22 cellular contexts compared by ENCODE assay signal in the genomic region with DNA sequence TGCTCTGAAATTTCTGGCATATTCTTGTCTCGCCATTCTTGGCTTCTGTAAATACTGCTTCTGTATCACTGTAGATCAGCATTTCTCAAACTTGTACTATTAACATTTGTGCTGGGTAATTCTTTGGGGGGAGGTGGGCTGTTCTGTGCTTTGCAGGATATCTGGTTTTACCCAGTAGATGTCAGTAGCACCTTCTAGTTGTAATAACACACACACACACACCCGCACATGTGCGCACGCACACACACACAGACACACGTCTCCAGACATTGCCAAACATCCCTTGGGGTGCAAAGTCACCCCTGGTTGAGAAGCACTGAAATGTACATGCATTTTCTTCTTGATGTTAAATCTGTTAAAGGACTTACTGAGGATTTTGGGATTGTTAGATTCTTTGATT.
DNase-seq lines count a peak whose midpoint lies in the region; TF ChIP-seq lines count a peak whose summit lies in the region.
"Had no signal": no experiment of that assay in that cellular context is flagged by ENCODE, and none has a peak within 500 bp of the region (broad histone marks: within the 10 kb centered on the region; RNA-seq: fewer than 3 reads in every experiment).

No MANE protein-coding gene starts in this region.

- no peak overlapping the region for H3K9ac ChIP-seq in mesenchymal stem cell (ENCODE audit: low read length)

- no peak overlapping the region for H3K18ac ChIP-seq in mesenchymal stem cell (ENCODE audit: low read depth in 1 of 2, low read length in 2 of 2)

- no peaks in the 10 kb centered on the region for H3K79me1 ChIP-seq in mesenchymal stem cell (replicated peaks; ENCODE audit: low read length, poor library complexity, severe bottlenecking)

- WGBS in mesenchymal stem cell = 71% methylated on average over 4 of the region's 5 CpGs

- no peak overlapping the region for H2AK5ac ChIP-seq in mesenchymal stem cell (ENCODE audit: low read length, severe bottlenecking)

- no peaks in the 10 kb centered on the region for H3K9me3 ChIP-seq in mesenchymal stem cell (ENCODE audit: control insufficient read depth, low read length)
- H3K9me3 ChIP-seq: HAP-1, tibial nerve had no signal

- H3K36me3 ChIP-seq in mesenchymal stem cell (ENCODE audit: control insufficient read depth in 1 of 2, insufficient read depth in 2 of 2, low read depth in 1 of 2, low read length in 2 of 2) = no peaks in the 10 kb centered on the region
- H3K36me3 ChIP-seq: HAP-1, tibial nerve had no signal

- peak; percentile 17 for DNase-seq in D341Med (ENCODE audit: low spot score)
- DNase-seq in NB4 (ENCODE audit: low read depth) = peak; percentile 5
- DNase-seq in cardiac fibroblast (ENCODE audit: low read depth in 2 of 2) = peak; percentile 15 to 40
- peak; percentile 24 for DNase-seq in left kidney (ENCODE audit: low read depth, low spot score)
- DNase-seq in midbrain (lab: John Stamatoyannopoulos, UW) = no peak
- DNase-seq in HT-29 (ENCODE audit: low spot score) = no peak
- DNase-seq in mesenchymal stem cell = no peak
- no peak for DNase-seq in GDM1 (lab: John Stamatoyannopoulos, UW)
- DNase-seq: activated CD4-positive, alpha-beta memory T cell treated with anti-CD3 and anti-CD28 coated beads, Interleukin-2, amount 10 ng/mL, durations not matched to agents 7 days and 5 days; activated naive CD8-positive, alpha-beta T cell treated with anti-CD3 and anti-CD28 coated beads for 36 hours; DND-41; foreskin keratinocyte; left ventricle myocardium superior; NCI-H1436 treated with DMSO at 0.1 percent for 48 hours; NCI-H2107; NCI-H510A; stimulated activated CD8-positive, alpha-beta memory T cell treated with anti-CD3 and anti-CD28 coated beads, Interleukin-4, amount 100 ng/mL, for 48 hours had no signal

- no peak overlapping the region for H3K14ac ChIP-seq in mesenchymal stem cell (ENCODE audit: low read length in 2 of 2)

- no peak overlapping the region for H3K4ac ChIP-seq in mesenchymal stem cell (ENCODE audit: low read depth in 1 of 2, low read length in 2 of 2)

- H4K91ac ChIP-seq in mesenchymal stem cell (ENCODE audit: low read length) = no peak overlapping the region

- H3K4me2 ChIP-seq in mesenchymal stem cell (ENCODE audit: low read length, poor library complexity, severe bottlenecking) = no peak overlapping the region

- H4K8ac ChIP-seq in mesenchymal stem cell (ENCODE audit: low read length) = no peak overlapping the region

- H2BK15ac ChIP-seq in mesenchymal stem cell (ENCODE audit: low read depth, poor library complexity, severe bottlenecking) = no peak overlapping the region

- no peak overlapping the region for H2BK12ac ChIP-seq in mesenchymal stem cell (ENCODE audit: low read length in 2 of 2)

- H2BK5ac ChIP-seq in mesenchymal stem cell (ENCODE audit: low read depth, low read length, poor library complexity, severe bottlenecking) = no peak overlapping the region

- no peaks in the 10 kb centered on the region for H3K4me1 ChIP-seq in mesenchymal stem cell (ENCODE audit: control insufficient read depth, insufficient read depth, low read depth, low read length)
- H3K4me1 ChIP-seq: foreskin keratinocyte, tibial nerve had no signal

- H2BK120ac ChIP-seq in mesenchymal stem cell (ENCODE audit: low read depth, low read length) = no peak overlapping the region

- no peaks in the 10 kb centered on the region for H3K27me3 ChIP-seq in mesenchymal stem cell (ENCODE audit: control insufficient read depth in 1 of 2, insufficient read depth in 1 of 2, low read length in 2 of 2)
- H3K27me3 ChIP-seq: foreskin keratinocyte, tibial nerve had no signal

- no peak overlapping the region for H3K27ac ChIP-seq in mesenchymal stem cell (ENCODE audit: low read length, poor library complexity, severe bottlenecking)
- H3K27ac ChIP-seq: C4-2B, epithelial cell of prostate, foreskin keratinocyte, tibial nerve had no signal

- no peak overlapping the region for H3K4me3 ChIP-seq in NB4 (ENCODE audit: low read depth, low read length)
- H3K4me3 ChIP-seq in cardiac fibroblast (replicated peaks in 1 of 2; ENCODE audit: low read depth in 2 of 2, low read length in 2 of 2) = no peak overlapping the region
- H3K4me3 ChIP-seq in mesenchymal stem cell (ENCODE audit: insufficient read depth in 1 of 2, low read depth in 1 of 2, low read length in 2 of 2) = no peak overlapping the region
- H3K4me3 ChIP-seq: GM12878, HAP-1, tibial nerve had no signal

- TF ChIP-seq CTCF in NB4 (IDR thresholded peaks at IDR 0.05; ENCODE audit: low read depth, low read length) (no peak), cardiac fibroblast (IDR thresholded peaks at IDR 0.05; ENCODE audit: low read depth, low read length) (no peak)

- H3K23ac ChIP-seq in mesenchymal stem cell (ENCODE audit: low read length in 2 of 2) = no peak overlapping the region

- no peak overlapping the region for H2AFZ ChIP-seq in mesenchymal stem cell (ENCODE audit: low read depth, low read length)

- no peak for TF ChIP-seq POLR2A in NB4 (IDR thresholded peaks at IDR 0.05; ENCODE audit: extremely low read depth, insufficient read length)

Comparison
In these comparisons a context has a peak if more than half of its experiments do, and no peak if none do; other contexts are left out.
1. DNase-seq: peak in D341Med (single experiment), NB4 (single experiment), cardiac fibroblast (2 of 2) and left kidney (single experiment); none in midbrain (single experiment), HT-29 (single experiment), mesenchymal stem cell (single experiment) and GDM1 (single experiment).